ENCODE assay signal across 27 cellular contexts in genomic region chr13:61350351-61350750, GRCh38.
"Had no signal": no experiment of that assay in that cellular context is flagged by ENCODE, and none has a peak within 500 bp of the region (broad histone marks: within the 10 kb centered on the region; RNA-seq: fewer than 3 reads in every experiment).

No MANE protein-coding gene starts in this region.

- H3K4me1 ChIP-seq: colonic mucosa, esophagus muscularis mucosa, foreskin keratinocyte, gastroesophageal sphincter, heart right ventricle, pancreas, right atrium auricular region, sigmoid colon, tibial nerve, upper lobe of left lung had no signal

- H3K9me3 ChIP-seq: colonic mucosa, esophagus muscularis mucosa, gastroesophageal sphincter, neutrophil, pancreas, right atrium auricular region, sigmoid colon, thoracic aorta, tibial nerve, upper lobe of left lung had no signal

- H3K4me3 ChIP-seq: colonic mucosa, esophagus muscularis mucosa, gastroesophageal sphincter, heart right ventricle, lung, pancreas, right atrium auricular region, sigmoid colon, thoracic aorta, tibial nerve, upper lobe of left lung had no signal

- H3K4me3 Mint-ChIP-seq: dendritic cell treated with granulocyte-macrophage colony-stimulating factor and Interleukin-4, amounts not matched to agents 40 ng/mL and 50 ng/mL, for 4 days; endodermal cell; memory B cell; natural killer cell; stimulated activated effector memory CD8-positive, alpha-beta T cell treated with anti-CD3 and anti-CD28 coated beads, Interleukin-12 subunit alpha, Interleukin-12 subunit beta, amount 100 ng/mL, for 72 hours had no signal

- H3K36me3 ChIP-seq: colonic mucosa, esophagus muscularis mucosa, gastroesophageal sphincter, heart right ventricle, neutrophil, pancreas, right atrium auricular region, sigmoid colon, thoracic aorta, tibial nerve, upper lobe of left lung had no signal

- H3K27me3 ChIP-seq: colonic mucosa, esophagus muscularis mucosa, foreskin keratinocyte, gastroesophageal sphincter, heart right ventricle, neutrophil, pancreas, right atrium auricular region, sigmoid colon, tibial nerve, upper lobe of left lung had no signal

- ATAC-seq: foreskin keratinocyte; gastroesophageal sphincter; heart right ventricle; left lobe of liver; natural killer cell; pancreas; stimulated activated effector memory CD8-positive, alpha-beta T cell treated with anti-CD3 and anti-CD28 coated beads, Interleukin-12 subunit alpha, Interleukin-12 subunit beta, amount 100 ng/mL, for 72 hours; stimulated activated naive CD8-positive, alpha-beta T cell treated with anti-CD3 and anti-CD28 coated beads, Interleukin-15, Interleukin-2, amounts not matched to agents 100 U/mL and 50 U/mL, for 24 hours had no signal

- H3K27ac ChIP-seq: colonic mucosa, epithelial cell of prostate, esophagus muscularis mucosa, foreskin keratinocyte, gastroesophageal sphincter, heart right ventricle, neutrophil, pancreas, right atrium auricular region, sigmoid colon, thoracic aorta, tibial nerve, upper lobe of left lung had no signal

- H3K27ac Mint-ChIP-seq: dendritic cell treated with granulocyte-macrophage colony-stimulating factor and Interleukin-4, amounts not matched to agents 40 ng/mL and 50 ng/mL, for 4 days; endodermal cell; memory B cell; natural killer cell; stimulated activated effector memory CD8-positive, alpha-beta T cell treated with anti-CD3 and anti-CD28 coated beads, Interleukin-12 subunit alpha, Interleukin-12 subunit beta, amount 100 ng/mL, for 72 hours had no signal

- H3K36me3 Mint-ChIP-seq: memory B cell; stimulated activated effector memory CD8-positive, alpha-beta T cell treated with anti-CD3 and anti-CD28 coated beads, Interleukin-12 subunit alpha, Interleukin-12 subunit beta, amount 100 ng/mL, for 72 hours had no signal

- H3K4me1 Mint-ChIP-seq: endodermal cell; memory B cell; natural killer cell; stimulated activated effector memory CD8-positive, alpha-beta T cell treated with anti-CD3 and anti-CD28 coated beads, Interleukin-12 subunit alpha, Interleukin-12 subunit beta, amount 100 ng/mL, for 72 hours had no signal

- DNase-seq: colonic mucosa; effector CD8-positive, alpha-beta T cell; endodermal cell; glutamatergic neuron; heart right ventricle; hippocampal formation; natural killer cell; pancreas; sigmoid colon; stimulated activated CD4-positive, alpha-beta T cell treated with anti-CD3 and anti-CD28 coated beads, Interleukin-2, amount 100 ng/mL, for 24 hours; stimulated activated CD4-positive, alpha-beta T cell treated with anti-CD3 and anti-CD28 coated beads, Interleukin-4, amount 100 ng/mL, for 24 hours; stimulated activated naive CD8-positive, alpha-beta T cell treated with anti-CD3 and anti-CD28 coated beads, Interleukin-15, Interleukin-2, amounts not matched to agents 100 U/mL and 50 U/mL, for 24 hours; substantia nigra; upper lobe of left lung had no signal

- H3K27me3 Mint-ChIP-seq: dendritic cell treated with granulocyte-macrophage colony-stimulating factor and Interleukin-4, amounts not matched to agents 40 ng/mL and 50 ng/mL, for 4 days; memory B cell had no signal
